18 cellular contexts compared by ENCODE assay signal in the genomic region with DNA sequence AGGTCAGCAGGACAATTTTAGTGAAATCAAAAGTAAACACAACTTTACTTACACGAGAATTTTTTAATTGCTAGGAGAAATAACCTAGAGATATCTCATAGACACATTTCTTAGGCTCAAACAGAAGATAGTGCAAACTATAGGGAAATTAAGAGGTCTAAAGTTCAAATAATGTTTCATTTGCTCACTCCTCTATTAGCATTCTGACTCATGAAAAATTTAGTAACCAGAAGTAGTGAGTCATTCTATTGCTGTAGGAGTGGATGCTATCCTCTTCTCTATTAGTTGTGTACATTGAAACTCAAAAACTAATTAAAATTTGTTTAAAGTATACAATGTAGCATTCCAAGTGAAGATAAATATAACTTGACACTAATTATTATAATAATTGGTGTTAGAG.
DNase-seq lines count a peak whose midpoint lies in the region; ATAC-seq and TF ChIP-seq lines count a peak whose summit lies in the region.
"Had no signal": no experiment of that assay in that cellular context is flagged by ENCODE, and none has a peak within 500 bp of the region (broad histone marks: within the 10 kb centered on the region; RNA-seq: fewer than 3 reads in every experiment).

No MANE protein-coding gene starts in this region.

- H3K9me3 Mint-ChIP-seq in MCF 10A (ENCODE audit: unreplicated experiment), result no peaks in the 10 kb centered on the region
- H3K9me3 Mint-ChIP-seq: CD4-positive, alpha-beta T cell had no signal

- no TSS peak for BruUV-seq in MCF 10A (replicated peaks; lab: Mats Ljungman, UMichigan)

- H3K4me1 ChIP-seq in breast epithelium, result no peaks in the 10 kb centered on the region
- H3K4me1 ChIP-seq in gastroesophageal sphincter, result no peaks in the 10 kb centered on the region
- H3K4me1 ChIP-seq: transverse colon had no signal

- no peak for TF ChIP-seq EP300 in gastroesophageal sphincter (IDR thresholded peaks at IDR 0.05)

- POLR2A ChIA-PET in MCF 10A (lab: Yijun Ruan, JAX), result no interaction called here

- H3K27me3 ChIP-seq in breast epithelium (no peaks in the 10 kb centered on the region), gastroesophageal sphincter (no peaks in the 10 kb centered on the region)
- H3K27me3 ChIP-seq: transverse colon had no signal

- no peaks in the 10 kb centered on the region for H3K27me3 Mint-ChIP-seq in MCF 10A (ENCODE audit: insufficient read depth, unreplicated experiment)
- H3K27me3 Mint-ChIP-seq: CD4-positive, alpha-beta T cell had no signal

- H3K4me1 Mint-ChIP-seq in MCF 10A (ENCODE audit: insufficient read depth, unreplicated experiment), result no peaks in the 10 kb centered on the region
- H3K4me1 Mint-ChIP-seq: stimulated activated effector memory CD8-positive, alpha-beta T cell treated with anti-CD3 and anti-CD28 coated beads, Interleukin-12 subunit alpha, Interleukin-12 subunit beta, amount 100 ng/mL, for 72 hours had no signal

- intact Hi-C loops in MCF 10A (cut with micrococcal nuclease) (no loop called here), breast epithelium (cut with DNase I; ENCODE audit: low total_unique reads) (no loop called here)

- 43 to 55% methylated on average over 1 of the region's 1 CpG for WGBS in gastroesophageal sphincter (ENCODE audit: low coverage in 1 of 2), 2 donors

- peaks cover 4% of the 10 kb centered on the region for H3K36me3 ChIP-seq in breast epithelium
- no peaks in the 10 kb centered on the region for H3K36me3 ChIP-seq in gastroesophageal sphincter
- H3K36me3 ChIP-seq: transverse colon had no signal

- CTCF ChIA-PET in MCF 10A (lab: Yijun Ruan, JAX), result no interaction called here

- TF ChIP-seq POLR2A in breast epithelium (IDR thresholded peaks at IDR 0.05) (no peak), gastroesophageal sphincter (IDR thresholded peaks at IDR 0.05) (no peak)

- no peak for TF ChIP-seq CTCF in MCF 10A (IDR thresholded peaks at IDR 0.05; ENCODE audit: unreplicated experiment)
- TF ChIP-seq CTCF in breast epithelium (IDR thresholded peaks at IDR 0.05), result no peak
- no peak for TF ChIP-seq CTCF in gastroesophageal sphincter (IDR thresholded peaks at IDR 0.05)

- DNase-seq in MCF 10A (ENCODE audit: unreplicated experiment) (peak; percentile 53), breast epithelium (ENCODE audit: low spot score in 2 of 2) (no peak), RPMI7951 (ENCODE audit: low read depth) (peak; percentile 1)
- DNase-seq in stimulated activated CD4-positive, alpha-beta T cell treated with anti-CD3 and anti-CD28 coated beads, Interleukin-4, amount 100 ng/mL, for 4 hours, result no peak
- DNase-seq: activated T-cell treated with anti-CD3 and anti-CD28 coated beads, Interleukin-2, amount 50 U/mL, for 4 hours; CD4-positive, alpha-beta T cell; cerebellar nuclear complex; NCI-H1436 treated with DMSO at 0.1 percent for 48 hours; NCI-H510A; nucleus accumbens; transverse colon had no signal

- ATAC-seq in esophagus mucosa, result peak; percentile 81
- no peak for ATAC-seq in gastroesophageal sphincter
- no peak for ATAC-seq in HG03139 (IDR thresholded peaks at IDR 0.05; ENCODE audit: unreplicated experiment)
- ATAC-seq in GM18873 (IDR thresholded peaks at IDR 0.05; ENCODE audit: low FRiP score, unreplicated experiment), result no peak
- ATAC-seq: activated T-cell treated with anti-CD3 and anti-CD28 coated beads, Interleukin-2, amount 50 U/mL, for 4 hours; sciatic nerve; stimulated activated effector memory CD8-positive, alpha-beta T cell treated with anti-CD3 and anti-CD28 coated beads, Interleukin-12 subunit alpha, Interleukin-12 subunit beta, amount 100 ng/mL, for 72 hours had no signal

- no peaks in the 10 kb centered on the region for H3K36me3 Mint-ChIP-seq in MCF 10A (ENCODE audit: insufficient read depth, unreplicated experiment)
- H3K36me3 Mint-ChIP-seq: stimulated activated effector memory CD8-positive, alpha-beta T cell treated with anti-CD3 and anti-CD28 coated beads, Interleukin-12 subunit alpha, Interleukin-12 subunit beta, amount 100 ng/mL, for 72 hours had no signal

- H3K27ac ChIP-seq in breast epithelium, result no peak overlapping the region
- H3K27ac ChIP-seq in gastroesophageal sphincter, result no peak overlapping the region
- H3K27ac ChIP-seq: SK-N-MC, transverse colon had no signal

- H3K4me3 ChIP-seq in breast epithelium (no peak overlapping the region), gastroesophageal sphincter (no peak overlapping the region)
- H3K4me3 ChIP-seq: SK-N-MC, transverse colon had no signal

- H3K4me3 Mint-ChIP-seq in MCF 10A (ENCODE audit: unreplicated experiment), result no peak overlapping the region
- H3K4me3 Mint-ChIP-seq: activated T-cell treated with anti-CD3 and anti-CD28 coated beads, Interleukin-2, amount 50 U/mL, for 4 hours; CD4-positive, alpha-beta T cell; stimulated activated effector memory CD8-positive, alpha-beta T cell treated with anti-CD3 and anti-CD28 coated beads, Interleukin-12 subunit alpha, Interleukin-12 subunit beta, amount 100 ng/mL, for 72 hours had no signal

- no peak overlapping the region for H3K27ac Mint-ChIP-seq in MCF 10A (ENCODE audit: low read depth, unreplicated experiment)
- H3K27ac Mint-ChIP-seq: CD4-positive, alpha-beta T cell; stimulated activated effector memory CD8-positive, alpha-beta T cell treated with anti-CD3 and anti-CD28 coated beads, Interleukin-12 subunit alpha, Interleukin-12 subunit beta, amount 100 ng/mL, for 72 hours had no signal

- H3K9me3 ChIP-seq in breast epithelium (no peaks in the 10 kb centered on the region), gastroesophageal sphincter (no peaks in the 10 kb centered on the region)
- H3K9me3 ChIP-seq: transverse colon had no signal

Comparison
In these comparisons a context has a peak if more than half of its experiments do, and no peak if none do; other contexts are left out.
1. DNase-seq: peak in MCF 10A (single experiment) and RPMI7951 (single experiment); none in breast epithelium (0 of 2) and stimulated activated CD4-positive, alpha-beta T cell treated with anti-CD3 and anti-CD28 coated beads, Interleukin-4, amount 100 ng/mL, for 4 hours (0 of 2).